Comparison of ENCODE assay signal across 23 cellular contexts in genomic region chr5:65506961-65507360, GRCh38. TPM values are rescaled to one million over a fixed set of nuclear protein-coding genes. Genes with fewer than 3 reads are reported as not detected.
DNase-seq lines count a peak whose midpoint lies in the region; ATAC-seq and TF ChIP-seq lines count a peak whose summit lies in the region.
"Had no signal": no experiment of that assay in that cellular context is flagged by ENCODE, and none has a peak within 500 bp of the region (broad histone marks: within the 10 kb centered on the region; RNA-seq: fewer than 3 reads in every experiment).

No MANE protein-coding gene starts in this region.

- H3K9me3 Mint-ChIP-seq in natural killer cell (no peaks in the 10 kb centered on the region), Caco-2 (ENCODE audit: unreplicated experiment) (no peaks in the 10 kb centered on the region)
- H3K9me3 Mint-ChIP-seq: nephron progenitor cell had no signal

- no peaks in the 10 kb centered on the region for H3K4me1 ChIP-seq in Caco-2
- H3K4me1 ChIP-seq: breast epithelium, lower lobe of right lung, thyroid gland had no signal

- H3K36me3 Mint-ChIP-seq in natural killer cell (no peaks in the 10 kb centered on the region), Caco-2 (ENCODE audit: insufficient read depth, unreplicated experiment) (no peaks in the 10 kb centered on the region)

- H3K27me3 ChIP-seq in Caco-2 (replicated peaks; ENCODE audit: control insufficient read depth, insufficient read depth, low read length) = no peaks in the 10 kb centered on the region
- H3K27me3 ChIP-seq: breast epithelium, thyroid gland had no signal

- peak overlapping the region; percentile 1 for H3K4me3 ChIP-seq in fibroblast of villous mesenchyme (ENCODE audit: low read depth, low read length)
- H3K4me3 ChIP-seq in Caco-2 (ENCODE audit: low read depth, low read length) = no peak overlapping the region
- H3K4me3 ChIP-seq: breast epithelium, lower lobe of right lung, thyroid gland had no signal

- H3K4me1 Mint-ChIP-seq in natural killer cell (peaks cover 0 to 2% of the 10 kb centered on the region in 2 donors), Caco-2 (ENCODE audit: low read depth, unreplicated experiment) (no peaks in the 10 kb centered on the region)
- H3K4me1 Mint-ChIP-seq: nephron progenitor cell had no signal

- POLR2A ChIA-PET in Caco-2 (lab: Charles Lee) = no interaction called here

- H3K27me3 Mint-ChIP-seq in natural killer cell (ENCODE audit: low read depth in 2 of 2) = no peaks in the 10 kb centered on the region
- no peaks in the 10 kb centered on the region for H3K27me3 Mint-ChIP-seq in Caco-2 (ENCODE audit: insufficient read depth, unreplicated experiment)

- BruUV-seq in Caco-2 (replicated peaks; lab: Mats Ljungman, UMichigan) = no TSS peak

- DNase-seq in NCI-H2171 treated with DMSO at 0.1 percent for 48 hours (lab: John Stamatoyannopoulos, UW) (peak; percentile 3), NCI-H2171 (lab: John Stamatoyannopoulos, UW) (no peak), amniotic stem cell (lab: John Stamatoyannopoulos, UW) (peak; percentile 24), fibroblast of villous mesenchyme (ENCODE audit: low read depth) (peak; percentile 63), GM13976 (ENCODE audit: low spot score) (no peak), NCI-H187 (lab: John Stamatoyannopoulos, UW) (no peak), natural killer cell (no peak), Caco-2 (no peak)
- DNase-seq: 8988T; activated effector memory CD4-positive, alpha-beta T cell treated with anti-CD3 and anti-CD28 coated beads, Interleukin-2, amount 50 U/mL, for 16 hours; effector CD4-positive, alpha-beta T cell; GF-D8; lower lobe of right lung; NCI-H1417 treated with DMSO at 0.1 percent for 48 hours; NCI-H345; nephron progenitor cell; retina; Right ventricle myocardium superior; stimulated activated CD4-positive, alpha-beta T cell treated with anti-CD3 and anti-CD28 coated beads, Interleukin-4, amount 100 ng/mL, for 24 hours; T-helper 2 cell; thyroid gland had no signal

- no peak for TF ChIP-seq CTCF in fibroblast of villous mesenchyme (IDR thresholded peaks at IDR 0.05; ENCODE audit: insufficient read depth, low read depth, low read length)
- no peak for TF ChIP-seq CTCF in GM13976 (IDR thresholded peaks at IDR 0.05; ENCODE audit: borderline replicate concordance, control extremely low read depth, extremely low read depth, insufficient read depth, missing control alignments)
- no peak for TF ChIP-seq CTCF in natural killer cell (IDR thresholded peaks at IDR 0.05)
- TF ChIP-seq CTCF in Caco-2 (IDR thresholded peaks at IDR 0.05; ENCODE audit: insufficient read depth in 1 of 2, low read depth in 1 of 2, low read length in 1 of 2, severe bottlenecking in 1 of 2, unreplicated experiment in 1 of 2) = no peak

- in situ Hi-C loops in GM13976 (cut with MboI; ENCODE audit: low sequenced_read_pairs, unreplicated experiment) = no loop called here

- H3K9me3 ChIP-seq in Caco-2 = no peaks in the 10 kb centered on the region
- H3K9me3 ChIP-seq: breast epithelium, lower lobe of right lung, thyroid gland had no signal

- no peaks in the 10 kb centered on the region for H3K36me3 ChIP-seq in Caco-2 (ENCODE audit: control insufficient read depth, insufficient read depth, low read length)
- H3K36me3 ChIP-seq: breast epithelium, lower lobe of right lung, thyroid gland had no signal

- H3K4me3 Mint-ChIP-seq in natural killer cell = no peak overlapping the region
- H3K4me3 Mint-ChIP-seq in Caco-2 (ENCODE audit: unreplicated experiment) = no peak overlapping the region
- H3K4me3 Mint-ChIP-seq: nephron progenitor cell had no signal

- intact Hi-C loops in natural killer cell (cut with micrococcal nuclease) = no loop called here
- intact Hi-C loops in Caco-2 (cut with micrococcal nuclease; ENCODE audit: unreplicated experiment) = no loop called here

- no peak overlapping the region for H3K27ac Mint-ChIP-seq in natural killer cell
- no peak overlapping the region for H3K27ac Mint-ChIP-seq in Caco-2 (ENCODE audit: unreplicated experiment)
- H3K27ac Mint-ChIP-seq: nephron progenitor cell had no signal

- CTCF ChIA-PET in Caco-2 (lab: Charles Lee) = no interaction called here

- no peak for ATAC-seq in natural killer cell
- ATAC-seq: activated CD4-positive, CD25-positive, alpha-beta regulatory T cell treated with anti-CD3 and anti-CD28 coated beads, Interleukin-2, amount 50 U/mL, for 24 hours; lower lobe of right lung had no signal

RNA-seq across cellular contexts. Expression of gene ADAMTS6, which starts 25.2 kb away (rescaled TPM):
- 95.9 and 121 TPM in 2 replicates for total RNA-seq in fibroblast of villous mesenchyme
- 1 to 10 TPM in 2 of 3 donors, under 1 TPM in 1; 0.47 to 1.4 (median 1.1) TPM for total RNA-seq in natural killer cell
- 0.23 and 0.67 TPM in 2 replicates for total RNA-seq in Caco-2 (2022)

RNA-seq across cellular contexts. Expression of gene CENPK, which starts 56.0 kb away (rescaled TPM):
- total RNA-seq in fibroblast of villous mesenchyme = 18.0 and 25.9 TPM in 2 replicates
- 10 to 100 TPM; 22.0 to 32.0 (median 26.1) TPM for total RNA-seq in natural killer cell
- total RNA-seq in Caco-2 (2022) = 56.4 TPM in 2 replicates

RNA-seq across cellular contexts. Expression of gene PPWD1, which starts 56.1 kb away (rescaled TPM):
- 33.2 and 42.7 TPM in 2 replicates for total RNA-seq in fibroblast of villous mesenchyme
- 10 to 100 TPM; 77.0 to 91.3 (median 85.6) TPM for total RNA-seq in natural killer cell
- total RNA-seq in Caco-2 (2022) = 44.5 and 47.0 TPM in 2 replicates

Comparison
In these comparisons a context has a peak if more than half of its experiments do, and no peak if none do; other contexts are left out.
1. DNase-seq: peak in NCI-H2171 treated with DMSO at 0.1 percent for 48 hours (single experiment), amniotic stem cell (single experiment) and fibroblast of villous mesenchyme (single experiment); none in NCI-H2171 (single experiment), GM13976 (single experiment), NCI-H187 (0 of 2), natural killer cell (single experiment) and Caco-2 (0 of 2).
2. RNA of gene ADAMTS6, which starts 25.2 kb away (total RNA-seq): 95.9 to 121 TPM in fibroblast of villous mesenchyme; 0.47 to 1.4 TPM in natural killer cell and 0.23 to 0.67 TPM in Caco-2; every median in the first group is over 10 times any median in the second.